In genomic region chr6:24205020-24205492, GRCh38 we compare ENCODE assay signal across 9 cellular contexts.
DNase-seq lines count a peak whose midpoint lies in the region; ATAC-seq and TF ChIP-seq lines count a peak whose summit lies in the region.
"Had no signal": no experiment of that assay in that cellular context is flagged by ENCODE, and none has a peak within 500 bp of the region (broad histone marks: within the 10 kb centered on the region; RNA-seq: fewer than 3 reads in every experiment).

No MANE protein-coding gene starts in this region.

- H3K27ac ChIP-seq in heart left ventricle (no peak overlapping the region), lower lobe of right lung (no peak overlapping the region)

- TF ChIP-seq POLR2A in heart left ventricle (IDR thresholded peaks at IDR 0.05): no peak

- no peak overlapping the region for H3K4me3 ChIP-seq in heart left ventricle
- no peak overlapping the region for H3K4me3 ChIP-seq in lower lobe of right lung

- H3K4me1 ChIP-seq in heart left ventricle (no peaks in the 10 kb centered on the region), lower lobe of right lung (no peaks in the 10 kb centered on the region)

- H3K27me3 ChIP-seq in heart left ventricle: no peaks in the 10 kb centered on the region
- no peaks in the 10 kb centered on the region for H3K27me3 ChIP-seq in lower lobe of right lung (ENCODE audit: low read depth)

- ATAC-seq in heart left ventricle (no peak), Right ventricle myocardium inferior (no peak), HG03159 (IDR thresholded peaks at IDR 0.05; ENCODE audit: unreplicated experiment) (peak; percentile 82), lower lobe of right lung (peak in 1 of 2 donors; percentile 21), HG02763 (IDR thresholded peaks at IDR 0.05; ENCODE audit: unreplicated experiment) (no peak)
- ATAC-seq in stimulated activated effector memory CD8-positive, alpha-beta T cell treated with anti-CD3 and anti-CD28 coated beads, Interleukin-12 subunit alpha, Interleukin-12 subunit beta, amount 100 ng/mL, for 72 hours: no peak

- CTCF ChIA-PET in MCF 10A (lab: Yijun Ruan, JAX): interaction anchor here (0.6 to 1.7 kb wide), 11 partner anchors 8 to 779 kb away, joined by 3 to 8 read pairs (median 3); no protein-coding TSS in a partner anchor

- peak; percentile 41 to 70 (median 57) for TF ChIP-seq CTCF in heart left ventricle (IDR thresholded peaks at IDR 0.05)
- TF ChIP-seq CTCF in MCF 10A (IDR thresholded peaks at IDR 0.05; ENCODE audit: unreplicated experiment): peak; percentile 65
- peak; percentile 58 for TF ChIP-seq CTCF in lower lobe of right lung (IDR thresholded peaks at IDR 0.05)

- no peaks in the 10 kb centered on the region for H3K4me1 Mint-ChIP-seq in MCF 10A (ENCODE audit: insufficient read depth, unreplicated experiment)
- no peaks in the 10 kb centered on the region for H3K4me1 Mint-ChIP-seq in stimulated activated effector memory CD8-positive, alpha-beta T cell treated with anti-CD3 and anti-CD28 coated beads, Interleukin-12 subunit alpha, Interleukin-12 subunit beta, amount 100 ng/mL, for 72 hours
- H3K4me1 Mint-ChIP-seq: activated naive CD8-positive, alpha-beta T cell treated with anti-CD3 and anti-CD28 coated beads, Interleukin-2, amount 10 ng/mL, durations not matched to agents 7 days and 5 days had no signal

- H3K36me3 Mint-ChIP-seq in MCF 10A (ENCODE audit: insufficient read depth, unreplicated experiment): no peaks in the 10 kb centered on the region
- no peaks in the 10 kb centered on the region for H3K36me3 Mint-ChIP-seq in stimulated activated effector memory CD8-positive, alpha-beta T cell treated with anti-CD3 and anti-CD28 coated beads, Interleukin-12 subunit alpha, Interleukin-12 subunit beta, amount 100 ng/mL, for 72 hours
- H3K36me3 Mint-ChIP-seq: activated naive CD8-positive, alpha-beta T cell treated with anti-CD3 and anti-CD28 coated beads, Interleukin-2, amount 10 ng/mL, durations not matched to agents 7 days and 5 days had no signal

- no peak overlapping the region for H3K27ac Mint-ChIP-seq in MCF 10A (ENCODE audit: low read depth, unreplicated experiment)
- no peak overlapping the region for H3K27ac Mint-ChIP-seq in stimulated activated effector memory CD8-positive, alpha-beta T cell treated with anti-CD3 and anti-CD28 coated beads, Interleukin-12 subunit alpha, Interleukin-12 subunit beta, amount 100 ng/mL, for 72 hours
- H3K27ac Mint-ChIP-seq: activated naive CD8-positive, alpha-beta T cell treated with anti-CD3 and anti-CD28 coated beads, Interleukin-2, amount 10 ng/mL, durations not matched to agents 7 days and 5 days had no signal

- peaks cover 4% of the 10 kb centered on the region for H3K27me3 Mint-ChIP-seq in MCF 10A (ENCODE audit: insufficient read depth, unreplicated experiment)

- intact Hi-C loops in heart left ventricle (cut with DNase I): loop anchor here in 4 of 10 donors (10.0 kb wide), 1 partner anchor 140 kb away; no protein-coding TSS in a partner anchor
- intact Hi-C loops in Right ventricle myocardium inferior (cut with DNase I): loop anchor here (10.0 kb wide), 1 partner anchor 140 kb away; no protein-coding TSS in a partner anchor
- intact Hi-C loops in MCF 10A (cut with micrococcal nuclease): loop anchor here (1.0 to 2.0 kb wide), 2 partner anchors 70 to 141 kb away; no protein-coding TSS in a partner anchor
- intact Hi-C loops in lower lobe of right lung (cut with DNase I): no loop called here

- H3K9me3 ChIP-seq in heart left ventricle: peaks cover 0 to 3% (median 0%) of the 10 kb centered on the region in 12 donors
- no peaks in the 10 kb centered on the region for H3K9me3 ChIP-seq in lower lobe of right lung

- peaks cover 8% of the 10 kb centered on the region for H3K9me3 Mint-ChIP-seq in MCF 10A (ENCODE audit: unreplicated experiment)
- H3K9me3 Mint-ChIP-seq in stimulated activated effector memory CD8-positive, alpha-beta T cell treated with anti-CD3 and anti-CD28 coated beads, Interleukin-12 subunit alpha, Interleukin-12 subunit beta, amount 100 ng/mL, for 72 hours: no peaks in the 10 kb centered on the region
- H3K9me3 Mint-ChIP-seq: activated naive CD8-positive, alpha-beta T cell treated with anti-CD3 and anti-CD28 coated beads, Interleukin-2, amount 10 ng/mL, durations not matched to agents 7 days and 5 days had no signal

- H3K4me3 Mint-ChIP-seq in MCF 10A (ENCODE audit: unreplicated experiment): no peak overlapping the region
- no peak overlapping the region for H3K4me3 Mint-ChIP-seq in stimulated activated effector memory CD8-positive, alpha-beta T cell treated with anti-CD3 and anti-CD28 coated beads, Interleukin-12 subunit alpha, Interleukin-12 subunit beta, amount 100 ng/mL, for 72 hours
- H3K4me3 Mint-ChIP-seq: activated naive CD8-positive, alpha-beta T cell treated with anti-CD3 and anti-CD28 coated beads, Interleukin-2, amount 10 ng/mL, durations not matched to agents 7 days and 5 days had no signal

- 4 to 11% (median 7%) methylated on average over 4 of the region's 4 CpGs for WGBS in heart left ventricle, 4 donors

- no TSS peak for BruUV-seq in MCF 10A (replicated peaks; lab: Mats Ljungman, UMichigan)

- no peaks in the 10 kb centered on the region for H3K36me3 ChIP-seq in heart left ventricle
- no peaks in the 10 kb centered on the region for H3K36me3 ChIP-seq in lower lobe of right lung

- POLR2A ChIA-PET in MCF 10A (lab: Yijun Ruan, JAX): no interaction called here

- DNase-seq in heart left ventricle (no peak), Right ventricle myocardium inferior (ENCODE audit: missing footprints) (no peak), NCI-H526 treated with DMSO at 0.1 percent for 48 hours (lab: John Stamatoyannopoulos, UW) (peak; percentile 63), MCF 10A (ENCODE audit: unreplicated experiment) (peak; percentile 61), lower lobe of right lung (no peak)
- no peak for DNase-seq in stimulated activated effector memory CD8-positive, alpha-beta T cell treated with anti-CD3 and anti-CD28 coated beads, Interleukin-12 subunit alpha, Interleukin-12 subunit beta, amount 100 ng/mL, for 72 hours (ENCODE audit: low spot score in 2 of 2)
- DNase-seq: activated naive CD8-positive, alpha-beta T cell treated with anti-CD3 and anti-CD28 coated beads, Interleukin-2, amount 10 ng/mL, durations not matched to agents 7 days and 5 days had no signal

Comparison
In these comparisons a context has a peak if more than half of its experiments do, and no peak if none do; other contexts are left out.
1. DNase-seq: peak in NCI-H526 treated with DMSO at 0.1 percent for 48 hours (single experiment) and MCF 10A (single experiment); none in heart left ventricle (0 of 5), Right ventricle myocardium inferior (single experiment), lower lobe of right lung (single experiment) and stimulated activated effector memory CD8-positive, alpha-beta T cell treated with anti-CD3 and anti-CD28 coated beads, Interleukin-12 subunit alpha, Interleukin-12 subunit beta, amount 100 ng/mL, for 72 hours (0 of 2).
2. Peak in every context shown above with its lines, with median percentiles within 50 percentile points of each other: CTCF ChIP-seq.